In the genomic region with DNA sequence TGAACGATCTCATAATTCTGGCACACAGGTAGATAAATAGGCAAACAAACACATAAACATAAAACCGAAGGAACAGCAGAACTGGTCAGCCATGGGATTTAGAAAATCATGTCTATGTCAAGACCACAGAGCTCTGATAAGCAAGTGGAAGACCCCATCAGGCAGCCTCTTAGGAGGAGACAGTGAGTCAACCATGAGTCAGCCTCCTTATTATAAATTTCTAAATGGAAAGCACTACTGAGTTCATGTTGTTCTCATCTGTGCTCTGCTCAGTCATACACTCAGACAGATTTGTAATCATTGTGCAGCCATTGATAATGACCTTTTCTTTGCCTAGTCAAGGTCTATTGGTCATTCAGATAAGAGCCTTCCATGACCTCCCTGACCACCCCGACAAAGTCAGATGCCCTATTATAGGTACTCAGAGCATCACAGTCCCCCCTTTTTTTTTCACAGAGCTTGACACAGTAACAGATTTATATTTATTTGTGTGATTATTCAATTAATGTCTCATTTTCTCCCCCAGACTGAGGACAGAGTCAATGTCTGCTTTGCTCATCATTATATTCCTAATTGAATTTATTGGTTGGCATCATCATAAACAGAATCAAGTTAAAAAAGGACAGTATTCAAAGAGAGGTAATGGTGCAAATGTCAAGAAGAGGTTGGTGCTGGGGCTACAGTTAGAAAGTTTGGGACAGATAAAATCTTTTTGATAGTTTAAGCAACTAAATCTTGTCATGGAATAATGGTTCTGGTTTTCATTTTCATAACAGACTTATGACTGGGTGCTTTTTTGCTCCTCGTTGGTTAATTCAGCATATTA, we compare ENCODE assay signal across 18 cellular contexts.
DNase-seq lines count a peak whose midpoint lies in the region; TF ChIP-seq lines count a peak whose summit lies in the region.
"Had no signal": no experiment of that assay in that cellular context is flagged by ENCODE, and none has a peak within 500 bp of the region (broad histone marks: within the 10 kb centered on the region; RNA-seq: fewer than 3 reads in every experiment).

No MANE protein-coding gene starts in this region.

- no peaks in the 10 kb centered on the region for H3K27me3 Mint-ChIP-seq in mesothelial cell of epicardium (ENCODE audit: low read depth)
- H3K27me3 Mint-ChIP-seq: activated CD8-positive, alpha-beta memory T cell treated with anti-CD3 and anti-CD28 coated beads, Interleukin-2, amount 10 ng/mL, durations not matched to agents 7 days and 5 days; natural killer cell treated with Interleukin-12 subunit alpha and Interleukin-12 subunit beta and Interleukin-15 and Interleukin-18, amount 100 ng/mL, for 72 hours had no signal

- no peaks in the 10 kb centered on the region for H3K9me3 ChIP-seq in BE2C
- no peaks in the 10 kb centered on the region for H3K9me3 ChIP-seq in ascending aorta
- H3K9me3 ChIP-seq: tibial artery had no signal

- peaks cover 24% of the 10 kb centered on the region for H3K4me1 Mint-ChIP-seq in mesothelial cell of epicardium
- H3K4me1 Mint-ChIP-seq: activated CD8-positive, alpha-beta memory T cell treated with anti-CD3 and anti-CD28 coated beads, Interleukin-2, amount 10 ng/mL, durations not matched to agents 7 days and 5 days had no signal

- in situ Hi-C loops in KBM-7 (cut with MboI; ENCODE audit: low pct_unique_long_range_greater_than_20kb, low sequenced_read_pairs): no loop called here

- peak overlapping the region; percentile 26 for H3K27ac Mint-ChIP-seq in mesothelial cell of epicardium
- H3K27ac Mint-ChIP-seq: activated CD8-positive, alpha-beta memory T cell treated with anti-CD3 and anti-CD28 coated beads, Interleukin-2, amount 10 ng/mL, durations not matched to agents 7 days and 5 days; natural killer cell treated with Interleukin-12 subunit alpha and Interleukin-12 subunit beta and Interleukin-15 and Interleukin-18, amount 100 ng/mL, for 72 hours had no signal

- intact Hi-C loops in ascending aorta (cut with DNase I): no loop called here

- H3K9me3 Mint-ChIP-seq in mesothelial cell of epicardium: peaks cover 7% of the 10 kb centered on the region
- H3K9me3 Mint-ChIP-seq: natural killer cell treated with Interleukin-12 subunit alpha and Interleukin-12 subunit beta and Interleukin-15 and Interleukin-18, amount 100 ng/mL, for 72 hours had no signal

- TF ChIP-seq CTCF in BE2C (IDR thresholded peaks at IDR 0.05; ENCODE audit: low read depth, low read length): no peak
- TF ChIP-seq CTCF in choroid plexus epithelial cell (conservative IDR thresholded peaks at IDR 0.05; ENCODE audit: low read depth, low read length): no peak
- no peak for TF ChIP-seq CTCF in mesothelial cell of epicardium (IDR thresholded peaks at IDR 0.05; ENCODE audit: unreplicated experiment)
- no peak for TF ChIP-seq CTCF in ascending aorta (IDR thresholded peaks at IDR 0.05)

- peak overlapping the region; percentile 16 for H3K4me3 ChIP-seq in BE2C (ENCODE audit: low read depth, low read length)
- H3K4me3 ChIP-seq in choroid plexus epithelial cell (ENCODE audit: low read depth, low read length): no peak overlapping the region
- no peak overlapping the region for H3K4me3 ChIP-seq in ascending aorta
- H3K4me3 ChIP-seq: tibial artery had no signal

- H3K27me3 ChIP-seq in BE2C (no peaks in the 10 kb centered on the region), ascending aorta (no peaks in the 10 kb centered on the region)
- H3K27me3 ChIP-seq: tibial artery had no signal

- H3K27ac ChIP-seq in ascending aorta: no peak overlapping the region
- H3K27ac ChIP-seq: tibial artery had no signal

- DNase-seq in BE2C: peak; percentile 72
- peak; percentile 46 for DNase-seq in OCI-M1 (lab: John Stamatoyannopoulos, UW)
- DNase-seq in choroid plexus epithelial cell (ENCODE audit: low read depth): peak; percentile 59
- DNase-seq in mesothelial cell of epicardium (ENCODE audit: low spot score in 2 of 2, unreplicated experiment in 2 of 2): no peak
- DNase-seq in HUDEP-2 (lab: John Stamatoyannopoulos, UW; ENCODE audit: unreplicated experiment in 76 of 76): no peak
- no peak for DNase-seq in KBM-7
- no peak for DNase-seq in ascending aorta (ENCODE audit: low spot score in 2 of 2)
- DNase-seq in DMS153 treated with DMSO at 0.1 percent for 48 hours (lab: John Stamatoyannopoulos, UW; ENCODE audit: unreplicated experiment): no peak
- DNase-seq: activated CD8-positive, alpha-beta memory T cell treated with anti-CD3 and anti-CD28 coated beads, Interleukin-2, amount 10 ng/mL, durations not matched to agents 7 days and 5 days; activated gamma-delta T cell treated with Interleukin-2 at 50 U/mL for 16 hours; left cardiac atrium; MM.1S; NCI-H187; NCI-H526 treated with DMSO at 0.1 percent for 48 hours; RPMI8226; stimulated activated CD4-positive, alpha-beta T cell treated with anti-CD3 and anti-CD28 coated beads, Interleukin-2, amount 100 ng/mL, for 24 hours; tibial artery had no signal

- H3K36me3 Mint-ChIP-seq in mesothelial cell of epicardium: no peaks in the 10 kb centered on the region
- H3K36me3 Mint-ChIP-seq: activated CD8-positive, alpha-beta memory T cell treated with anti-CD3 and anti-CD28 coated beads, Interleukin-2, amount 10 ng/mL, durations not matched to agents 7 days and 5 days; natural killer cell treated with Interleukin-12 subunit alpha and Interleukin-12 subunit beta and Interleukin-15 and Interleukin-18, amount 100 ng/mL, for 72 hours had no signal

- H3K4me1 ChIP-seq in BE2C: peaks cover 44% of the 10 kb centered on the region
- no peaks in the 10 kb centered on the region for H3K4me1 ChIP-seq in ascending aorta
- H3K4me1 ChIP-seq: tibial artery had no signal

- H3K36me3 ChIP-seq in BE2C (no peaks in the 10 kb centered on the region), ascending aorta (no peaks in the 10 kb centered on the region)
- H3K36me3 ChIP-seq: tibial artery had no signal

- H3K4me3 Mint-ChIP-seq in mesothelial cell of epicardium: no peak overlapping the region
- H3K4me3 Mint-ChIP-seq: activated CD8-positive, alpha-beta memory T cell treated with anti-CD3 and anti-CD28 coated beads, Interleukin-2, amount 10 ng/mL, durations not matched to agents 7 days and 5 days; natural killer cell treated with Interleukin-12 subunit alpha and Interleukin-12 subunit beta and Interleukin-15 and Interleukin-18, amount 100 ng/mL, for 72 hours had no signal

Comparison
In these comparisons a context has a peak if more than half of its experiments do, and no peak if none do; other contexts are left out.
1. DNase-seq: peak in BE2C (single experiment), OCI-M1 (single experiment) and choroid plexus epithelial cell (single experiment); none in mesothelial cell of epicardium (0 of 2), HUDEP-2 (0 of 76), KBM-7 (single experiment), ascending aorta (0 of 2) and DMS153 treated with DMSO at 0.1 percent for 48 hours (single experiment).